In genomic region chr11:78161937-78162336, GRCh38 we compare ENCODE assay signal across 14 cellular contexts. TPM values are rescaled to one million over a fixed set of nuclear protein-coding genes. Genes with fewer than 3 reads are reported as not detected.
DNase-seq lines count a peak whose midpoint lies in the region; ATAC-seq and TF ChIP-seq lines count a peak whose summit lies in the region.
"Had no signal": no experiment of that assay in that cellular context is flagged by ENCODE, and none has a peak within 500 bp of the region (broad histone marks: within the 10 kb centered on the region; RNA-seq: fewer than 3 reads in every experiment).

No MANE protein-coding gene starts in this region.

- H3K4ac ChIP-seq in mesenchymal stem cell (ENCODE audit: low read depth in 1 of 2, low read length in 2 of 2), result no peak overlapping the region

- H3K36me3 ChIP-seq in mesenchymal stem cell (ENCODE audit: control insufficient read depth in 1 of 2, insufficient read depth in 2 of 2, low read depth in 1 of 2, low read length in 2 of 2), result no peaks in the 10 kb centered on the region
- no peaks in the 10 kb centered on the region for H3K36me3 ChIP-seq in vagina
- H3K36me3 ChIP-seq in hepatocyte (replicated peaks; ENCODE audit: insufficient read depth, low read depth), result no peaks in the 10 kb centered on the region
- H3K36me3 ChIP-seq: BLaER1 had no signal

- H2AK5ac ChIP-seq in mesenchymal stem cell (ENCODE audit: low read length, severe bottlenecking), result no peak overlapping the region

- CTCF ChIA-PET in activated CD8-positive, alpha-beta T cell treated with anti-CD3 and anti-CD28 coated beads, Interleukin-2, amount 10 ng/mL, durations not matched to agents 7 days and 5 days (lab: Charles Lee), result interaction anchor here (0.8 kb wide), 1 partner anchor 93 kb away, joined by 3 read pairs; no protein-coding TSS in a partner anchor
- CTCF ChIA-PET in activated CD8-positive, alpha-beta T cell treated with anti-CD3 and anti-CD28 coated beads for 36 hours (lab: Charles Lee), result no interaction called here

- H3K4me3 ChIP-seq in fibroblast of the aortic adventitia (ENCODE audit: low read depth, low read length) (no peak overlapping the region), mesenchymal stem cell (ENCODE audit: insufficient read depth in 1 of 2, low read depth in 1 of 2, low read length in 2 of 2) (no peak overlapping the region), vagina (no peak overlapping the region), hepatocyte (no peak overlapping the region)
- H3K4me3 ChIP-seq: BLaER1 had no signal

- H2BK15ac ChIP-seq in mesenchymal stem cell (ENCODE audit: low read depth, poor library complexity, severe bottlenecking), result no peak overlapping the region

- H4K91ac ChIP-seq in mesenchymal stem cell (ENCODE audit: low read length), result no peak overlapping the region

- H3K9ac ChIP-seq in mesenchymal stem cell (ENCODE audit: low read length), result no peak overlapping the region
- H3K9ac ChIP-seq: BLaER1 had no signal

- no peak for TF ChIP-seq POLR2A in vagina (IDR thresholded peaks at IDR 0.05)

- no peaks in the 10 kb centered on the region for H3K9me3 Mint-ChIP-seq in activated CD8-positive, alpha-beta T cell treated with anti-CD3 and anti-CD28 coated beads, Interleukin-2, amount 10 ng/mL, durations not matched to agents 7 days and 5 days (ENCODE audit: insufficient read depth)
- H3K9me3 Mint-ChIP-seq in activated CD8-positive, alpha-beta T cell treated with anti-CD3 and anti-CD28 coated beads for 36 hours, result no peaks in the 10 kb centered on the region

- H3K4me3 Mint-ChIP-seq in activated CD8-positive, alpha-beta T cell treated with anti-CD3 and anti-CD28 coated beads, Interleukin-2, amount 10 ng/mL, durations not matched to agents 7 days and 5 days, result no peak overlapping the region
- H3K4me3 Mint-ChIP-seq in activated CD8-positive, alpha-beta T cell treated with anti-CD3 and anti-CD28 coated beads for 36 hours, result no peak overlapping the region

- intact Hi-C loops in activated CD8-positive, alpha-beta T cell treated with anti-CD3 and anti-CD28 coated beads for 36 hours (cut with micrococcal nuclease), result no loop called here
- intact Hi-C loops in vagina (cut with DNase I), result no loop called here

- H4K20me1 ChIP-seq in hepatocyte (ENCODE audit: insufficient read depth, poor library complexity, severe bottlenecking), result no peaks in the 10 kb centered on the region
- H4K20me1 ChIP-seq: BLaER1 had no signal

- no peaks in the 10 kb centered on the region for H3K79me2 ChIP-seq in hepatocyte

- WGBS in mesenchymal stem cell, result 33% methylated on average over 4 of the region's 5 CpGs
- 51% methylated on average over 5 of the region's 5 CpGs for WGBS in hepatocyte (ENCODE audit: low lambda C conversion rate, missing lambda C conversion rate)

- no peak for TF ChIP-seq CTCF in activated CD8-positive, alpha-beta T cell treated with anti-CD3 and anti-CD28 coated beads for 36 hours (IDR thresholded peaks at IDR 0.05)
- TF ChIP-seq CTCF in fibroblast of the aortic adventitia (IDR thresholded peaks at IDR 0.05; ENCODE audit: insufficient read depth, low read length) (no peak), vagina (IDR thresholded peaks at IDR 0.05) (no peak), hepatocyte (IDR thresholded peaks at IDR 0.05; ENCODE audit: poor library complexity) (no peak)

- no peak overlapping the region for H2BK120ac ChIP-seq in mesenchymal stem cell (ENCODE audit: low read depth, low read length)

- H3K9me2 ChIP-seq in hepatocyte (replicated peaks; ENCODE audit: insufficient read depth), result no peaks in the 10 kb centered on the region

- no peaks in the 10 kb centered on the region for H3K79me1 ChIP-seq in mesenchymal stem cell (replicated peaks; ENCODE audit: low read length, poor library complexity, severe bottlenecking)

- H3K27ac Mint-ChIP-seq in activated CD8-positive, alpha-beta T cell treated with anti-CD3 and anti-CD28 coated beads, Interleukin-2, amount 10 ng/mL, durations not matched to agents 7 days and 5 days, result peak overlapping the region; percentile 22
- no peak overlapping the region for H3K27ac Mint-ChIP-seq in activated CD8-positive, alpha-beta T cell treated with anti-CD3 and anti-CD28 coated beads for 36 hours

- DNase-seq in activated CD8-positive, alpha-beta T cell treated with anti-CD3 and anti-CD28 coated beads, Interleukin-2, amount 10 ng/mL, durations not matched to agents 7 days and 5 days, result no peak
- DNase-seq in activated CD8-positive, alpha-beta T cell treated with anti-CD3 and anti-CD28 coated beads for 36 hours, result no peak
- DNase-seq in fibroblast of the aortic adventitia (ENCODE audit: low read depth), result peak; percentile 59
- DNase-seq in mesenchymal stem cell, result peak; percentile 18
- DNase-seq in vagina (ENCODE audit: extremely low spot score in 2 of 2), result no peak
- DNase-seq in stimulated activated CD4-positive, alpha-beta T cell treated with anti-CD3 and anti-CD28 coated beads, Interleukin-1b, Interleukin-23, amount 100 ng/mL, for 48 hours, result no peak
- DNase-seq in hepatocyte (ENCODE audit: low spot score), result no peak
- no peak for DNase-seq in NCI-H1105 (lab: John Stamatoyannopoulos, UW)
- DNase-seq: 8988T; activated naive CD4-positive, alpha-beta T cell treated with anti-CD3 and anti-CD28 coated beads, Interleukin-2, amount 50 U/mL, for 16 hours; activated T-cell treated with anti-CD3 and anti-CD28 coated beads, Interleukin-2, amount 50 U/mL, for 1 hour; GOT3; occipital lobe had no signal

- peak overlapping the region; percentile 62 for H4K8ac ChIP-seq in mesenchymal stem cell (ENCODE audit: low read length)

- no peaks in the 10 kb centered on the region for H3K4me1 ChIP-seq in mesenchymal stem cell (ENCODE audit: control insufficient read depth, insufficient read depth, low read depth, low read length)
- H3K4me1 ChIP-seq in vagina, result peaks cover 25% of the 10 kb centered on the region
- H3K4me1 ChIP-seq in hepatocyte (ENCODE audit: insufficient read depth), result peaks cover 3% of the 10 kb centered on the region
- H3K4me1 ChIP-seq: BLaER1 had no signal

- no peak overlapping the region for H3K27ac ChIP-seq in mesenchymal stem cell (ENCODE audit: low read length, poor library complexity, severe bottlenecking)
- peak overlapping the region; percentile 32 for H3K27ac ChIP-seq in vagina
- H3K27ac ChIP-seq in hepatocyte, result no peak overlapping the region
- H3K27ac ChIP-seq: BLaER1 had no signal

- H3K4me1 Mint-ChIP-seq in activated CD8-positive, alpha-beta T cell treated with anti-CD3 and anti-CD28 coated beads, Interleukin-2, amount 10 ng/mL, durations not matched to agents 7 days and 5 days (ENCODE audit: low read depth), result no peaks in the 10 kb centered on the region
- no peaks in the 10 kb centered on the region for H3K4me1 Mint-ChIP-seq in activated CD8-positive, alpha-beta T cell treated with anti-CD3 and anti-CD28 coated beads for 36 hours (ENCODE audit: low read depth)

- H3K18ac ChIP-seq in mesenchymal stem cell (ENCODE audit: low read depth in 1 of 2, low read length in 2 of 2), result no peak overlapping the region

- H2AFZ ChIP-seq in mesenchymal stem cell (ENCODE audit: low read depth, low read length), result no peak overlapping the region
- no peak overlapping the region for H2AFZ ChIP-seq in hepatocyte

- H3K36me3 Mint-ChIP-seq in activated CD8-positive, alpha-beta T cell treated with anti-CD3 and anti-CD28 coated beads, Interleukin-2, amount 10 ng/mL, durations not matched to agents 7 days and 5 days (ENCODE audit: low read depth), result no peaks in the 10 kb centered on the region
- H3K36me3 Mint-ChIP-seq in activated CD8-positive, alpha-beta T cell treated with anti-CD3 and anti-CD28 coated beads for 36 hours (ENCODE audit: low read depth), result no peaks in the 10 kb centered on the region

- H3K23ac ChIP-seq in mesenchymal stem cell (ENCODE audit: low read length in 2 of 2), result no peak overlapping the region

- H3K14ac ChIP-seq in mesenchymal stem cell (ENCODE audit: low read length in 2 of 2), result no peak overlapping the region

- no peak overlapping the region for H2BK12ac ChIP-seq in mesenchymal stem cell (ENCODE audit: low read length in 2 of 2)

- H3K27me3 ChIP-seq in mesenchymal stem cell (ENCODE audit: control insufficient read depth in 1 of 2, insufficient read depth in 1 of 2, low read length in 2 of 2) (no peaks in the 10 kb centered on the region), vagina (no peaks in the 10 kb centered on the region), hepatocyte (no peaks in the 10 kb centered on the region)
- H3K27me3 ChIP-seq: BLaER1 had no signal

- ATAC-seq in activated CD8-positive, alpha-beta T cell treated with anti-CD3 and anti-CD28 coated beads, Interleukin-2, amount 10 ng/mL, durations not matched to agents 7 days and 5 days, result no peak
- no peak for ATAC-seq in activated CD8-positive, alpha-beta T cell treated with anti-CD3 and anti-CD28 coated beads for 36 hours

- POLR2A ChIA-PET in activated CD8-positive, alpha-beta T cell treated with anti-CD3 and anti-CD28 coated beads, Interleukin-2, amount 10 ng/mL, durations not matched to agents 7 days and 5 days (lab: Charles Lee), result interaction anchor here (0.7 kb wide), 1 partner anchor 23 kb away, joined by 4 read pairs; no protein-coding TSS in a partner anchor
- POLR2A ChIA-PET in activated CD8-positive, alpha-beta T cell treated with anti-CD3 and anti-CD28 coated beads for 36 hours (lab: Charles Lee), result no interaction called here

- no peaks in the 10 kb centered on the region for H3K27me3 Mint-ChIP-seq in activated CD8-positive, alpha-beta T cell treated with anti-CD3 and anti-CD28 coated beads, Interleukin-2, amount 10 ng/mL, durations not matched to agents 7 days and 5 days (ENCODE audit: low read depth)
- no peaks in the 10 kb centered on the region for H3K27me3 Mint-ChIP-seq in activated CD8-positive, alpha-beta T cell treated with anti-CD3 and anti-CD28 coated beads for 36 hours

- no peaks in the 10 kb centered on the region for H3K9me3 ChIP-seq in mesenchymal stem cell (ENCODE audit: control insufficient read depth, low read length)
- H3K9me3 ChIP-seq in vagina, result no peaks in the 10 kb centered on the region
- H3K9me3 ChIP-seq in hepatocyte (ENCODE audit: low read depth), result no peaks in the 10 kb centered on the region
- H3K9me3 ChIP-seq: BLaER1 had no signal

- H3K4me2 ChIP-seq in mesenchymal stem cell (ENCODE audit: low read length, poor library complexity, severe bottlenecking) (no peak overlapping the region), hepatocyte (no peak overlapping the region)
- H3K4me2 ChIP-seq: BLaER1 had no signal

- no peak overlapping the region for H2BK5ac ChIP-seq in mesenchymal stem cell (ENCODE audit: low read depth, low read length, poor library complexity, severe bottlenecking)

RNA-seq across cellular contexts. Expression of gene ALG8, which starts 22.5 kb away (rescaled TPM):
- 10 to 100 TPM; 49.9 to 51.7 TPM for total RNA-seq in activated CD8-positive, alpha-beta T cell treated with anti-CD3 and anti-CD28 coated beads, Interleukin-2, amount 10 ng/mL, durations not matched to agents 7 days and 5 days
- 10 to 100 TPM; 45.5 to 47.7 TPM for total RNA-seq in activated CD8-positive, alpha-beta T cell treated with anti-CD3 and anti-CD28 coated beads for 36 hours
- total RNA-seq in fibroblast of the aortic adventitia (ENCODE audit: low replicate concordance) (17.0 and 56.6 TPM in 2 replicates), vagina (20.9 TPM), hepatocyte (43.1 and 66.8 TPM in 2 replicates)
- 49.1 TPM for polyA plus RNA-seq in mesenchymal stem cell (2013, experiment 1 of 2)
- polyA plus RNA-seq in mesenchymal stem cell (2013, experiment 2 of 2), result 50.6 TPM
- polyA plus RNA-seq in hepatocyte, result 62.0 and 74.3 TPM in 2 replicates

RNA-seq across cellular contexts. Expression of gene KCTD21, which starts 26.5 kb away (rescaled TPM):
- total RNA-seq in activated CD8-positive, alpha-beta T cell treated with anti-CD3 and anti-CD28 coated beads, Interleukin-2, amount 10 ng/mL, durations not matched to agents 7 days and 5 days, result 1 to 10 TPM; 7.1 to 7.8 TPM
- total RNA-seq in activated CD8-positive, alpha-beta T cell treated with anti-CD3 and anti-CD28 coated beads for 36 hours, result 1 to 10 TPM; 4.1 to 5.2 TPM
- 11.9 and 14.5 TPM in 2 replicates for total RNA-seq in fibroblast of the aortic adventitia (ENCODE audit: low replicate concordance)
- polyA plus RNA-seq in mesenchymal stem cell (2013, experiment 1 of 2), result 11.7 TPM
- polyA plus RNA-seq in mesenchymal stem cell (2013, experiment 2 of 2), result 12.2 TPM
- total RNA-seq in vagina, result 8.6 TPM
- 8.2 and 9.2 TPM in 2 replicates for total RNA-seq in hepatocyte
- 3.8 and 4.7 TPM in 2 replicates for polyA plus RNA-seq in hepatocyte

RNA-seq across cellular contexts. Expression of gene USP35, which starts 26.8 kb away (rescaled TPM):
- 10 to 100 TPM; 11.9 to 12.8 TPM for total RNA-seq in activated CD8-positive, alpha-beta T cell treated with anti-CD3 and anti-CD28 coated beads, Interleukin-2, amount 10 ng/mL, durations not matched to agents 7 days and 5 days
- total RNA-seq in activated CD8-positive, alpha-beta T cell treated with anti-CD3 and anti-CD28 coated beads for 36 hours, result 1 to 10 TPM; 6.8 to 7.7 TPM
- total RNA-seq in fibroblast of the aortic adventitia (ENCODE audit: low replicate concordance) (10.2 and 32.2 TPM in 2 replicates), vagina (11.8 TPM), hepatocyte (4.5 and 7.3 TPM in 2 replicates)
- 7.1 TPM for polyA plus RNA-seq in mesenchymal stem cell (2013, experiment 1 of 2)
- 6.9 TPM for polyA plus RNA-seq in mesenchymal stem cell (2013, experiment 2 of 2)
- polyA plus RNA-seq in hepatocyte, result 2.9 and 4.7 TPM in 2 replicates

Comparison
In these comparisons a context has a peak if more than half of its experiments do, and no peak if none do; other contexts are left out.
1. DNase-seq: peak in fibroblast of the aortic adventitia (single experiment) and mesenchymal stem cell (single experiment); none in activated CD8-positive, alpha-beta T cell treated with anti-CD3 and anti-CD28 coated beads, Interleukin-2, amount 10 ng/mL, durations not matched to agents 7 days and 5 days (single experiment), activated CD8-positive, alpha-beta T cell treated with anti-CD3 and anti-CD28 coated beads for 36 hours (single experiment), vagina (0 of 2), stimulated activated CD4-positive, alpha-beta T cell treated with anti-CD3 and anti-CD28 coated beads, Interleukin-1b, Interleukin-23, amount 100 ng/mL, for 48 hours (single experiment), hepatocyte (single experiment) and NCI-H1105 (single experiment).